Comparison of ENCODE assay signal across 1 cellular context in genomic region chr19:40416918-40417713, GRCh38.
TF ChIP-seq lines count a peak whose summit lies in the region.

No MANE protein-coding gene starts in this region.

TF ChIP-seq in HepG2, 621 proteins besides CTCF, POLR2A, EP300 and RAD21 (continued from another document and continues in another):
- TF ChIP-seq ELF3 (CRISPR knock-in tag; IDR thresholded peaks at IDR 0.05) (peak; percentile 64; the same call in 1 of the 2 replicates), TP53 (CRISPR knock-in tag; conservative IDR thresholded peaks at IDR 0.05) (no peak), POLR2G (IDR thresholded peaks at IDR 0.05; ENCODE audit: low read depth, low read length) (peak; percentile 52; the same call in 1 of the 2 replicates), POLR2AphosphoS5 (IDR thresholded peaks at IDR 0.05; ENCODE audit: low read depth, low read length) (peak; percentile 27; the same call in 1 of the 2 replicates), TEAD3 (CRISPR knock-in tag; optimal IDR thresholded peaks at IDR 0.05; ENCODE audit: borderline replicate concordance) (peak; percentile 31), ZNF331 (CRISPR knock-in tag; IDR thresholded peaks at IDR 0.05) (0 out of 2 replicates have a peak, but pooled peaks have one; percentile 21), PHB2 (IDR thresholded peaks at IDR 0.05; ENCODE audit: partially characterized antibody) (no peak), SOX5 (CRISPR knock-in tag; IDR thresholded peaks at IDR 0.05; ENCODE audit: borderline replicate concordance) (peak; percentile 67; the same call in 1 of the 2 replicates), MED1 (CRISPR knock-in tag; IDR thresholded peaks at IDR 0.05) (peak; percentile 59), THAP11 (CRISPR knock-in tag; IDR thresholded peaks at IDR 0.05) (peak; percentile 34), ZNF547 (CRISPR knock-in tag; IDR thresholded peaks at IDR 0.05) (no peak), ZNF609 (CRISPR knock-in tag; IDR thresholded peaks at IDR 0.05; ENCODE audit: borderline replicate concordance) (0 out of 2 replicates have a peak, but pooled peaks have one; percentile 34), RARA (CRISPR knock-in tag; IDR thresholded peaks at IDR 0.05) (peak; percentile 69), CBX5 (CRISPR knock-in tag; IDR thresholded peaks at IDR 0.05; ENCODE audit: borderline replicate concordance) (peak; percentile 31; the same call in 1 of the 2 replicates), ARID5B (CRISPR knock-in tag; IDR thresholded peaks at IDR 0.05) (peak; percentile 11), ZSCAN9 (CRISPR knock-in tag; IDR thresholded peaks at IDR 0.05; ENCODE audit: borderline replicate concordance) (0 out of 2 replicates have a peak, but pooled peaks have one; percentile 29), DRAP1 (CRISPR knock-in tag; IDR thresholded peaks at IDR 0.05) (peak; percentile 49; the same call in 1 of the 2 replicates), GABPA (IDR thresholded peaks at IDR 0.05; ENCODE audit: low read depth, low read length) (no peak), GABPA (CRISPR knock-in tag; IDR thresholded peaks at IDR 0.05; ENCODE audit: low read depth) (peak; percentile 65; the same call in 1 of the 2 replicates), DDIT3 (CRISPR knock-in tag; IDR thresholded peaks at IDR 0.05) (no peak), MYC (CRISPR knock-in tag; IDR thresholded peaks at IDR 0.05; ENCODE audit: borderline replicate concordance) (peak; percentile 35; the same call in 1 of the 2 replicates), STAG1 (CRISPR knock-in tag; IDR thresholded peaks at IDR 0.05) (no peak), ZNF691 (CRISPR knock-in tag; IDR thresholded peaks at IDR 0.05; ENCODE audit: borderline replicate concordance, low read depth) (0 out of 2 replicates have a peak, but pooled peaks have one; percentile 22), TAF1 (CRISPR knock-in tag; IDR thresholded peaks at IDR 0.05) (peak; percentile 62; the same call in 1 of the 2 replicates), ZBTB3 (CRISPR knock-in tag; IDR thresholded peaks at IDR 0.05; ENCODE audit: borderline replicate concordance, low read depth) (no peak), REL (CRISPR knock-in tag; conservative IDR thresholded peaks at IDR 0.05) (no peak), YEATS4 (CRISPR knock-in tag; IDR thresholded peaks at IDR 0.05; ENCODE audit: borderline replicate concordance) (peak; percentile 20; the same call in 1 of the 2 replicates), HDAC2 (CRISPR knock-in tag; IDR thresholded peaks at IDR 0.05) (peak; percentile 51; the same call in 1 of the 2 replicates), ARNT2 (CRISPR knock-in tag; IDR thresholded peaks at IDR 0.05; ENCODE audit: low read depth) (no peak), ZBTB20 (CRISPR knock-in tag; IDR thresholded peaks at IDR 0.05; ENCODE audit: borderline replicate concordance, low read depth) (no peak), IKZF5 (CRISPR knock-in tag; IDR thresholded peaks at IDR 0.05) (peak; percentile 40; the same call in 1 of the 2 replicates), CEBPG (CRISPR knock-in tag; IDR thresholded peaks at IDR 0.05) (0 out of 2 replicates have a peak, but pooled peaks have one; percentile 10), CAMTA2 (CRISPR knock-in tag; IDR thresholded peaks at IDR 0.05; ENCODE audit: borderline replicate concordance) (no peak), SKIL (CRISPR knock-in tag; IDR thresholded peaks at IDR 0.05; ENCODE audit: borderline replicate concordance) (no peak), IRF2 (CRISPR knock-in tag; IDR thresholded peaks at IDR 0.05) (no peak), TARDBP (CRISPR knock-in tag; IDR thresholded peaks at IDR 0.05) (0 out of 2 replicates have a peak, but pooled peaks have one; percentile 21), MEIS1 (CRISPR knock-in tag; IDR thresholded peaks at IDR 0.05; ENCODE audit: borderline replicate concordance) (no peak), ZNF687 (CRISPR knock-in tag; IDR thresholded peaks at IDR 0.05) (peak; percentile 58), GATAD2A (CRISPR knock-in tag; IDR thresholded peaks at IDR 0.05) (peak; percentile 35; the same call in 1 of the 2 replicates), PHF5A (CRISPR knock-in tag; IDR thresholded peaks at IDR 0.05; ENCODE audit: low read depth, unreplicated experiment) (no peak)
